ENCODE assay signal across 15 cellular contexts in genomic region chr4:24044610-24045589, GRCh38.
DNase-seq lines count a peak whose midpoint lies in the region; ATAC-seq, FAIRE-seq and TF ChIP-seq lines count a peak whose summit lies in the region.
"Had no signal": no experiment of that assay in that cellular context is flagged by ENCODE, and none has a peak within 500 bp of the region (broad histone marks: within the 10 kb centered on the region; RNA-seq: fewer than 3 reads in every experiment).

No MANE protein-coding gene starts in this region.

- 60 to 80% methylated on average over 5 of the region's 5 CpGs for WGBS in body of pancreas, 2 donors

- no peaks in the 10 kb centered on the region for H3K27me3 ChIP-seq in GM23338 (ENCODE audit: insufficient read depth)
- no peaks in the 10 kb centered on the region for H3K27me3 ChIP-seq in bronchial epithelial cell (ENCODE audit: control insufficient read depth, insufficient read depth, low read length)
- H3K27me3 ChIP-seq in neural progenitor cell = no peaks in the 10 kb centered on the region
- H3K27me3 ChIP-seq in body of pancreas = no peaks in the 10 kb centered on the region

- no peaks in the 10 kb centered on the region for H3K9me3 ChIP-seq in neural progenitor cell (ENCODE audit: low read depth)
- H3K9me3 ChIP-seq in body of pancreas = no peaks in the 10 kb centered on the region
- H3K9me3 ChIP-seq: Caco-2 had no signal

- no peak for TF ChIP-seq POLR2A in body of pancreas (IDR thresholded peaks at IDR 0.05)

- H3F3A ChIP-seq in GM23338 (replicated peaks; ENCODE audit: low read depth) = no peaks in the 10 kb centered on the region
- H3F3A ChIP-seq in neural progenitor cell (ENCODE audit: low read depth) = no peaks in the 10 kb centered on the region

- no peak overlapping the region for H3K27ac Mint-ChIP-seq in GM23338
- no peak overlapping the region for H3K27ac Mint-ChIP-seq in neural progenitor cell
- H3K27ac Mint-ChIP-seq: CD4-positive, CD25-positive, alpha-beta regulatory T cell had no signal

- peaks cover 2% of the 10 kb centered on the region; the same call in 1 of the 2 replicates for H3K9me2 ChIP-seq in GM23338 (ENCODE audit: insufficient read depth)

- H3K27me3 Mint-ChIP-seq in GM23338 (ENCODE audit: insufficient read depth, low read depth, poor library complexity) (no peaks in the 10 kb centered on the region), neural progenitor cell (ENCODE audit: insufficient read depth, low read depth) (no peaks in the 10 kb centered on the region)
- H3K27me3 Mint-ChIP-seq: CD4-positive, CD25-positive, alpha-beta regulatory T cell had no signal

- DNase-seq in GM23338 (ENCODE audit: low spot score) (peak; percentile 36), bronchial epithelial cell (ENCODE audit: low read depth) (no peak), neural progenitor cell (ENCODE audit: low spot score) (no peak), body of pancreas (no peak), nucleus accumbens (lab: John Stamatoyannopoulos, UW) (no peak)
- DNase-seq: Caco-2; CD4-positive, CD25-positive, alpha-beta regulatory T cell; H7; KG1; NCI-H1436; NCI-H2029; SHP77 had no signal

- no peak for ATAC-seq in GM23338
- no peak for ATAC-seq in body of pancreas
- no peak for ATAC-seq in HG03457 (IDR thresholded peaks at IDR 0.05; ENCODE audit: unreplicated experiment)
- ATAC-seq: SK-N-SH treated with all-trans-retinoic acid at 6 μM for 48 hours had no signal

- no peak overlapping the region for H3K9ac ChIP-seq in neural progenitor cell

- H3K4me2 ChIP-seq in GM23338 = no peak overlapping the region
- H3K4me2 ChIP-seq in neural progenitor cell = no peak overlapping the region

- H2AFZ ChIP-seq in GM23338 (no peak overlapping the region), neural progenitor cell (replicated peaks) (peak overlapping the region; percentile 37)

- H3K36me3 ChIP-seq in GM23338 (ENCODE audit: insufficient read depth) (no peaks in the 10 kb centered on the region), bronchial epithelial cell (ENCODE audit: control insufficient read depth, insufficient read depth, low read length) (no peaks in the 10 kb centered on the region), neural progenitor cell (no peaks in the 10 kb centered on the region), body of pancreas (replicated peaks in 1 of 2; ENCODE audit: insufficient read depth in 1 of 2, low read depth in 2 of 2) (no peaks in the 10 kb centered on the region)

- H3K79me2 ChIP-seq in GM23338 (replicated peaks; ENCODE audit: insufficient read depth) (no peaks in the 10 kb centered on the region), neural progenitor cell (ENCODE audit: low read depth) (no peaks in the 10 kb centered on the region)

- TF ChIP-seq CTCF in 22Rv1 (IDR thresholded peaks at IDR 0.05) (peak; percentile 29), GM23338 (conservative IDR thresholded peaks at IDR 0.05; ENCODE audit: low read depth in 2 of 2) (peak; percentile 45 to 47), bronchial epithelial cell (IDR thresholded peaks at IDR 0.05; ENCODE audit: insufficient read depth, low read length, severe bottlenecking) (no peak), neural progenitor cell (IDR thresholded peaks at IDR 0.05) (peak; percentile 18), body of pancreas (IDR thresholded peaks at IDR 0.05) (no peak)

- no peak overlapping the region for H3K4me3 ChIP-seq in GM23338
- no peak overlapping the region for H3K4me3 ChIP-seq in bronchial epithelial cell (ENCODE audit: low read depth, low read length)
- H3K4me3 ChIP-seq in neural progenitor cell = no peak overlapping the region
- H3K4me3 ChIP-seq in body of pancreas = no peak overlapping the region

- peak; percentile 43 for FAIRE-seq in bronchial epithelial cell (lab: Jason Lieb, UNC)

- no peak overlapping the region for H3K4me3 Mint-ChIP-seq in GM23338
- H3K4me3 Mint-ChIP-seq in neural progenitor cell = no peak overlapping the region
- H3K4me3 Mint-ChIP-seq: CD4-positive, CD25-positive, alpha-beta regulatory T cell had no signal

- H3K9me3 Mint-ChIP-seq in GM23338 (no peaks in the 10 kb centered on the region; the same call in 2 of the 3 replicates), neural progenitor cell (no peaks in the 10 kb centered on the region)

- H3K4me1 ChIP-seq in GM23338 (ENCODE audit: insufficient read depth) (no peaks in the 10 kb centered on the region), neural progenitor cell (peaks cover 9% of the 10 kb centered on the region), body of pancreas (no peaks in the 10 kb centered on the region)
- H3K4me1 ChIP-seq: Caco-2 had no signal

- H3K27ac ChIP-seq in 22Rv1 = no peak overlapping the region
- H3K27ac ChIP-seq in GM23338 (ENCODE audit: low read depth) = no peak overlapping the region
- no peak overlapping the region for H3K27ac ChIP-seq in neural progenitor cell
- no peak overlapping the region for H3K27ac ChIP-seq in body of pancreas

- no peaks in the 10 kb centered on the region for H3K36me3 Mint-ChIP-seq in GM23338 (ENCODE audit: low read depth)
- no peaks in the 10 kb centered on the region for H3K36me3 Mint-ChIP-seq in neural progenitor cell
- H3K36me3 Mint-ChIP-seq: CD4-positive, CD25-positive, alpha-beta regulatory T cell had no signal

- intact Hi-C loops in body of pancreas (cut with DNase I) = no loop called here

- H4K20me1 ChIP-seq in GM23338 (replicated peaks; ENCODE audit: insufficient read depth) (no peaks in the 10 kb centered on the region), neural progenitor cell (ENCODE audit: low read depth) (no peaks in the 10 kb centered on the region)

- H3K4me1 Mint-ChIP-seq in GM23338 (no peaks in the 10 kb centered on the region), neural progenitor cell (peaks cover 9% of the 10 kb centered on the region)
- H3K4me1 Mint-ChIP-seq: CD4-positive, CD25-positive, alpha-beta regulatory T cell had no signal

TF ChIP-seq in GM23338, 12 proteins besides CTCF, POLR2A, EP300 and RAD21:
- TF ChIP-seq, protein P1, sequence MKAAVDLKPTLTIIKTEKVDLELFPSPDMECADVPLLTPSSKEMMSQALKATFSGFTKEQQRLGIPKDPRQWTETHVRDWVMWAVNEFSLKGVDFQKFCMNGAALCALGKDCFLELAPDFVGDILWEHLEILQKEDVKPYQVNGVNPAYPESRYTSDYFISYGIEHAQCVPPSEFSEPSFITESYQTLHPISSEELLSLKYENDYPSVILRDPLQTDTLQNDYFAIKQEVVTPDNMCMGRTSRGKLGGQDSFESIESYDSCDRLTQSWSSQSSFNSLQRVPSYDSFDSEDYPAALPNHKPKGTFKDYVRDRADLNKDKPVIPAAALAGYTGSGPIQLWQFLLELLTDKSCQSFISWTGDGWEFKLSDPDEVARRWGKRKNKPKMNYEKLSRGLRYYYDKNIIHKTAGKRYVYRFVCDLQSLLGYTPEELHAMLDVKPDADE (IDR thresholded peaks at IDR 0.05) = no peak
- TF ChIP-seq CREB1 (CRISPR knock-in tag; IDR thresholded peaks at IDR 0.05; ENCODE audit: low read depth) (no peak), JUNB (IDR thresholded peaks at IDR 0.05; ENCODE audit: unreplicated experiment) (no peak), EZH2phosphoT487 (IDR thresholded peaks at IDR 0.05; ENCODE audit: unreplicated experiment) (no peak), NANOG (IDR thresholded peaks at IDR 0.05; ENCODE audit: borderline replicate concordance) (no peak), POLR2AphosphoS5 (IDR thresholded peaks at IDR 0.05; ENCODE audit: low read depth) (no peak)
- TF ChIP-seq, protein P2, sequence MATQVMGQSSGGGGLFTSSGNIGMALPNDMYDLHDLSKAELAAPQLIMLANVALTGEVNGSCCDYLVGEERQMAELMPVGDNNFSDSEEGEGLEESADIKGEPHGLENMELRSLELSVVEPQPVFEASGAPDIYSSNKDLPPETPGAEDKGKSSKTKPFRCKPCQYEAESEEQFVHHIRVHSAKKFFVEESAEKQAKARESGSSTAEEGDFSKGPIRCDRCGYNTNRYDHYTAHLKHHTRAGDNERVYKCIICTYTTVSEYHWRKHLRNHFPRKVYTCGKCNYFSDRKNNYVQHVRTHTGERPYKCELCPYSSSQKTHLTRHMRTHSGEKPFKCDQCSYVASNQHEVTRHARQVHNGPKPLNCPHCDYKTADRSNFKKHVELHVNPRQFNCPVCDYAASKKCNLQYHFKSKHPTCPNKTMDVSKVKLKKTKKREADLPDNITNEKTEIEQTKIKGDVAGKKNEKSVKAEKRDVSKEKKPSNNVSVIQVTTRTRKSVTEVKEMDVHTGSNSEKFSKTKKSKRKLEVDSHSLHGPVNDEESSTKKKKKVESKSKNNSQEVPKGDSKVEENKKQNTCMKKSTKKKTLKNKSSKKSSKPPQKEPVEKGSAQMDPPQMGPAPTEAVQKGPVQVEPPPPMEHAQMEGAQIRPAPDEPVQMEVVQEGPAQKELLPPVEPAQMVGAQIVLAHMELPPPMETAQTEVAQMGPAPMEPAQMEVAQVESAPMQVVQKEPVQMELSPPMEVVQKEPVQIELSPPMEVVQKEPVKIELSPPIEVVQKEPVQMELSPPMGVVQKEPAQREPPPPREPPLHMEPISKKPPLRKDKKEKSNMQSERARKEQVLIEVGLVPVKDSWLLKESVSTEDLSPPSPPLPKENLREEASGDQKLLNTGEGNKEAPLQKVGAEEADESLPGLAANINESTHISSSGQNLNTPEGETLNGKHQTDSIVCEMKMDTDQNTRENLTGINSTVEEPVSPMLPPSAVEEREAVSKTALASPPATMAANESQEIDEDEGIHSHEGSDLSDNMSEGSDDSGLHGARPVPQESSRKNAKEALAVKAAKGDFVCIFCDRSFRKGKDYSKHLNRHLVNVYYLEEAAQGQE (IDR thresholded peaks at IDR 0.05; ENCODE audit: unreplicated experiment) = no peak

Comparison
In these comparisons a context has a peak if more than half of its experiments do, and no peak if none do; other contexts are left out.
1. CTCF ChIP-seq: peak in 22Rv1 (single experiment), GM23338 (2 of 2) and neural progenitor cell (single experiment); none in bronchial epithelial cell (single experiment) and body of pancreas (0 of 7).